8 cellular contexts compared by ENCODE assay signal in genomic region chr16:56989988-56990387, GRCh38. TPM values are rescaled to one million over a fixed set of nuclear protein-coding genes. Genes with fewer than 3 reads are reported as not detected.
A peak's percentile ranks its signal among the peaks of the same experiment; 100 is the strongest.
DNase-seq lines count a peak whose midpoint lies in the region; ATAC-seq and TF ChIP-seq lines count a peak whose summit lies in the region.

No MANE protein-coding gene starts in this region.

- H3K4me1 ChIP-seq in iPS-15b (ENCODE audit: control insufficient read depth, insufficient read depth, low read length), result peaks cover 3% of the 10 kb centered on the region

- H3K27me3 ChIP-seq in iPS-15b (ENCODE audit: control insufficient read depth, insufficient read depth, low read length), result peaks cover 39% of the 10 kb centered on the region

- TF ChIP-seq CTCF in HFFc6 (IDR thresholded peaks at IDR 0.05), result no peak

- peak overlapping the region; percentile 96 for H3K27ac Mint-ChIP-seq in HFFc6
- H3K27ac Mint-ChIP-seq in activated T-cell treated with anti-CD3 and anti-CD28 coated beads, Interleukin-2, amount 50 U/mL, for 72 hours, result peak overlapping the region; percentile 93

- H3K36me3 ChIP-seq in iPS-15b (ENCODE audit: control insufficient read depth, insufficient read depth, low read length), result no peaks in the 10 kb centered on the region

- peaks cover 22% of the 10 kb centered on the region for H3K36me3 Mint-ChIP-seq in HFFc6 (ENCODE audit: low read depth)
- peaks cover 22 to 38% of the 10 kb centered on the region in 2 donors for H3K36me3 Mint-ChIP-seq in activated T-cell treated with anti-CD3 and anti-CD28 coated beads, Interleukin-2, amount 50 U/mL, for 72 hours (ENCODE audit: insufficient read depth in 2 of 2)

- H3K9me3 Mint-ChIP-seq in HFFc6, result no peaks in the 10 kb centered on the region
- H3K9me3 Mint-ChIP-seq in activated T-cell treated with anti-CD3 and anti-CD28 coated beads, Interleukin-2, amount 50 U/mL, for 72 hours, result no peaks in the 10 kb centered on the region

- H3K4me3 Mint-ChIP-seq in HFFc6, result peak overlapping the region; percentile 98
- peak overlapping the region; percentile 83 to 97 for H3K4me3 Mint-ChIP-seq in activated T-cell treated with anti-CD3 and anti-CD28 coated beads, Interleukin-2, amount 50 U/mL, for 72 hours

- peak overlapping the region; percentile 76 for H3K4me3 ChIP-seq in iPS-15b (ENCODE audit: low read depth, low read length)

- no peak for DNase-seq in HFFc6
- DNase-seq in activated T-cell treated with anti-CD3 and anti-CD28 coated beads, Interleukin-2, amount 50 U/mL, for 72 hours, result no peak
- DNase-seq in stimulated activated CD8-positive, alpha-beta memory T cell treated with anti-CD3 and anti-CD28 coated beads, Interleukin-4, amount 100 ng/mL, for 48 hours, result peak; percentile 40
- DNase-seq in NOMO-1 (lab: John Stamatoyannopoulos, UW; ENCODE audit: unreplicated experiment in 2 of 2), result no peak
- DNase-seq in kidney tubule cell (ENCODE audit: low spot score), result no peak
- no peak for DNase-seq in GF-D8 (lab: John Stamatoyannopoulos, UW)

- peaks cover 5% of the 10 kb centered on the region; the same call in 1 of the 2 replicates for H3K27me3 Mint-ChIP-seq in HFFc6 (ENCODE audit: insufficient read depth)
- H3K27me3 Mint-ChIP-seq in activated T-cell treated with anti-CD3 and anti-CD28 coated beads, Interleukin-2, amount 50 U/mL, for 72 hours (ENCODE audit: low read depth), result no peaks in the 10 kb centered on the region

- H3K4me1 Mint-ChIP-seq in HFFc6 (ENCODE audit: low read depth), result peaks cover 80% of the 10 kb centered on the region
- peaks cover 82% of the 10 kb centered on the region for H3K4me1 Mint-ChIP-seq in activated T-cell treated with anti-CD3 and anti-CD28 coated beads, Interleukin-2, amount 50 U/mL, for 72 hours (ENCODE audit: low read depth)

- H3K9me3 ChIP-seq in iPS-15b (ENCODE audit: control insufficient read depth, insufficient read depth, low read length), result no peaks in the 10 kb centered on the region

- ATAC-seq in activated T-cell treated with anti-CD3 and anti-CD28 coated beads, Interleukin-2, amount 50 U/mL, for 72 hours (replicated peaks in 1 of 2), result no peak
- no peak for ATAC-seq in esophagus mucosa

- no peak overlapping the region for H3K9ac ChIP-seq in iPS-15b (ENCODE audit: low read depth, low read length)

RNA-seq across cellular contexts. Expression of gene NLRC5, which starts 0.6 kb away (rescaled TPM):
- 10 to 100 TPM; 18.2 to 26.2 (median 21.7) TPM for total RNA-seq in HFFc6 (2021; fragmentation: NEBNext Ultra II Directional; extraction: Animal tissue kit (Norgen Biotek cat#: 25700))
- 100 to 1,000 TPM; 239 to 256 TPM for total RNA-seq in activated T-cell treated with anti-CD3 and anti-CD28 coated beads, Interleukin-2, amount 50 U/mL, for 72 hours
- total RNA-seq in esophagus mucosa, result 13.0 TPM

RNA-seq across cellular contexts. Expression of gene CETP, which starts 28.2 kb away (rescaled TPM):
- not detected for total RNA-seq in HFFc6 (2021; fragmentation: NEBNext Ultra II Directional; extraction: Animal tissue kit (Norgen Biotek cat#: 25700))
- under 1 TPM in 1 of 2 donors, not detected in 1; 0.36 TPM for total RNA-seq in activated T-cell treated with anti-CD3 and anti-CD28 coated beads, Interleukin-2, amount 50 U/mL, for 72 hours
- not detected for total RNA-seq in esophagus mucosa

RNA-seq across cellular contexts. Expression of gene HERPUD1, which starts 58.0 kb away (rescaled TPM):
- 100 to 1,000 TPM in 3 of 6 experiments, 10 to 100 TPM in 3; 87.9 to 109 (median 96.9) TPM for total RNA-seq in HFFc6 (2021; fragmentation: NEBNext Ultra II Directional; extraction: Animal tissue kit (Norgen Biotek cat#: 25700))
- total RNA-seq in activated T-cell treated with anti-CD3 and anti-CD28 coated beads, Interleukin-2, amount 50 U/mL, for 72 hours, result 100 to 1,000 TPM; 350 to 403 TPM
- total RNA-seq in esophagus mucosa, result 63.9 TPM

Comparison
In these comparisons a context has a peak if more than half of its experiments do, and no peak if none do; other contexts are left out.
1. RNA of gene NLRC5, which starts 0.6 kb away (total RNA-seq): 239 to 256 TPM in activated T-cell treated with anti-CD3 and anti-CD28 coated beads, Interleukin-2, amount 50 U/mL, for 72 hours; 18.2 to 26.2 TPM in HFFc6 and 13.0 TPM in esophagus mucosa (single experiment); every median in the first group is over 4 times any median in the second.